Comparison of ENCODE assay signal across 8 cellular contexts in genomic region chrX:15335135-15336022, GRCh38. TPM values are rescaled to one million over a fixed set of nuclear protein-coding genes. Genes with fewer than 3 reads are reported as not detected.
DNase-seq lines count a peak whose midpoint lies in the region; ATAC-seq and TF ChIP-seq lines count a peak whose summit lies in the region.

Gene PIGA, minus strand, starts transcription at chrX:15335523. Its CDS starts 3,593 bp downstream, at chrX:15331930.

- no peaks in the 10 kb centered on the region for H3K27me3 ChIP-seq in DND-41 (ENCODE audit: insufficient read depth, low read length, poor library complexity)
- H3K27me3 ChIP-seq in GM23248 (replicated peaks; ENCODE audit: insufficient read depth): no peaks in the 10 kb centered on the region
- H3K27me3 ChIP-seq in fibroblast of lung (ENCODE audit: control insufficient read depth, insufficient read depth, low read length): peaks cover 4% of the 10 kb centered on the region
- H3K27me3 ChIP-seq in naive thymus-derived CD4-positive, alpha-beta T cell (ENCODE audit: control insufficient read depth in 2 of 2, insufficient read depth in 2 of 2, low read length in 2 of 2): no peaks in the 10 kb centered on the region

- peak within 1 kb of the TSS; percentile 88 for H3K27ac Mint-ChIP-seq in activated T-helper 1 cell treated with anti-CD3 and anti-CD28 coated beads, Interleukin-12 subunit alpha, Interleukin-12 subunit beta, Interleukin-2, Interleukin-4 antibody, amounts not matched to agents 30 ng/mL and 10 ng/mL and 1 ng/mL, durations not matched to agents 14 hours and 24 hours and 36 hours
- H3K27ac Mint-ChIP-seq in naive thymus-derived CD4-positive, alpha-beta T cell: peak within 1 kb of the TSS; percentile 75 to 96 (median 93)
- peak within 1 kb of the TSS; percentile 98 for H3K27ac Mint-ChIP-seq in stimulated activated naive B cell treated with anti-CD40 and anti-IgM and Interleukin-4, amounts not matched to agents 10 μg/mL and 1 μg/mL and 100 μg/mL, for 72 hours

- 0 out of 2 replicates have a peak, but pooled peaks cover 3% of the 10 kb centered on the region for H3F3A ChIP-seq in GM23248 (ENCODE audit: insufficient read depth)

- H3K36me3 Mint-ChIP-seq in activated T-helper 1 cell treated with anti-CD3 and anti-CD28 coated beads, Interleukin-12 subunit alpha, Interleukin-12 subunit beta, Interleukin-2, Interleukin-4 antibody, amounts not matched to agents 30 ng/mL and 10 ng/mL and 1 ng/mL, durations not matched to agents 14 hours and 24 hours and 36 hours (ENCODE audit: low read depth): peaks cover 9% of the 10 kb centered on the region
- H3K36me3 Mint-ChIP-seq in naive thymus-derived CD4-positive, alpha-beta T cell: peaks cover 0 to 4% (median 0%) of the 10 kb centered on the region in 5 donors
- peaks cover 0 to 3% of the 10 kb centered on the region in 2 donors for H3K36me3 Mint-ChIP-seq in stimulated activated naive B cell treated with anti-CD40 and anti-IgM and Interleukin-4, amounts not matched to agents 10 μg/mL and 1 μg/mL and 100 μg/mL, for 72 hours

- TF ChIP-seq CTCF in DND-41 (IDR thresholded peaks at IDR 0.05; ENCODE audit: borderline replicate concordance, extremely low read depth, low read length, poor library complexity, severe bottlenecking): no peak
- TF ChIP-seq CTCF in fibroblast of lung (conservative IDR thresholded peaks at IDR 0.05 in 1 of 2, IDR thresholded peaks at IDR 0.05 in 1 of 2; ENCODE audit: low read depth in 1 of 2, low read length in 2 of 2): no peak

- H3K4me2 ChIP-seq in DND-41 (ENCODE audit: insufficient read depth, low read length) (peak within 1 kb of the TSS; percentile 91), GM23248 (ENCODE audit: unreplicated experiment) (peak within 1 kb of the TSS; percentile 84), fibroblast of lung (ENCODE audit: extremely low read depth, insufficient read depth, low read length) (peak within 1 kb of the TSS; percentile 89)

- DNase-seq in DND-41 (peak; percentile 92), GM23248 (peak; percentile 97), Kasumi-1 (lab: John Stamatoyannopoulos, UW) (peak; percentile 82 to 90), RPMI7951 (ENCODE audit: low read depth) (peak; percentile 97), fibroblast of lung (ENCODE audit: low read depth in 2 of 2) (peak; percentile 96)
- DNase-seq in activated T-helper 1 cell treated with anti-CD3 and anti-CD28 coated beads, Interleukin-12 subunit alpha, Interleukin-12 subunit beta, Interleukin-2, Interleukin-4 antibody, amounts not matched to agents 30 ng/mL and 10 ng/mL and 1 ng/mL, durations not matched to agents 14 hours and 24 hours and 36 hours (ENCODE audit: low spot score): peak; percentile 89
- DNase-seq in naive thymus-derived CD4-positive, alpha-beta T cell: peak; percentile 71 to 95 (median 91)
- peak; percentile 90 for DNase-seq in stimulated activated naive B cell treated with anti-CD40 and anti-IgM and Interleukin-4, amounts not matched to agents 10 μg/mL and 1 μg/mL and 100 μg/mL, for 72 hours

- H3K4me3 Mint-ChIP-seq in activated T-helper 1 cell treated with anti-CD3 and anti-CD28 coated beads, Interleukin-12 subunit alpha, Interleukin-12 subunit beta, Interleukin-2, Interleukin-4 antibody, amounts not matched to agents 30 ng/mL and 10 ng/mL and 1 ng/mL, durations not matched to agents 14 hours and 24 hours and 36 hours: peak within 1 kb of the TSS; percentile 91
- peak within 1 kb of the TSS; percentile 87 to 93 (median 90) for H3K4me3 Mint-ChIP-seq in naive thymus-derived CD4-positive, alpha-beta T cell
- peak within 1 kb of the TSS; percentile 95 to 97 for H3K4me3 Mint-ChIP-seq in stimulated activated naive B cell treated with anti-CD40 and anti-IgM and Interleukin-4, amounts not matched to agents 10 μg/mL and 1 μg/mL and 100 μg/mL, for 72 hours

- H3K4me1 Mint-ChIP-seq in activated T-helper 1 cell treated with anti-CD3 and anti-CD28 coated beads, Interleukin-12 subunit alpha, Interleukin-12 subunit beta, Interleukin-2, Interleukin-4 antibody, amounts not matched to agents 30 ng/mL and 10 ng/mL and 1 ng/mL, durations not matched to agents 14 hours and 24 hours and 36 hours (ENCODE audit: low read depth): peaks cover 14% of the 10 kb centered on the region
- H3K4me1 Mint-ChIP-seq in naive thymus-derived CD4-positive, alpha-beta T cell: peaks cover 0 to 20% (median 18%) of the 10 kb centered on the region in 7 donors
- H3K4me1 Mint-ChIP-seq in stimulated activated naive B cell treated with anti-CD40 and anti-IgM and Interleukin-4, amounts not matched to agents 10 μg/mL and 1 μg/mL and 100 μg/mL, for 72 hours: peaks cover 3 to 10% of the 10 kb centered on the region in 2 donors

- H3K9ac ChIP-seq in DND-41 (ENCODE audit: low read depth, low read length) (peak within 1 kb of the TSS; percentile 73), GM23248 (peak within 1 kb of the TSS; percentile 94), fibroblast of lung (ENCODE audit: insufficient read depth, low read length) (peak within 1 kb of the TSS; percentile 92)

- peaks cover 19% of the 10 kb centered on the region for H3K4me1 ChIP-seq in DND-41 (ENCODE audit: insufficient read depth, low read length)
- H3K4me1 ChIP-seq in GM23248 (ENCODE audit: insufficient read depth): no peaks in the 10 kb centered on the region
- no peaks in the 10 kb centered on the region for H3K4me1 ChIP-seq in fibroblast of lung (ENCODE audit: control insufficient read depth, extremely low read depth, insufficient read depth, low read length)
- peaks cover 0 to 6% of the 10 kb centered on the region in 2 donors for H3K4me1 ChIP-seq in naive thymus-derived CD4-positive, alpha-beta T cell (ENCODE audit: control insufficient read depth in 2 of 2, insufficient read depth in 2 of 2, low read length in 2 of 2)

- H3K4me3 ChIP-seq in DND-41 (ENCODE audit: low read depth in 1 of 2, low read length in 2 of 2): peak within 1 kb of the TSS; percentile 36 to 68
- H3K4me3 ChIP-seq in GM23248: peak within 1 kb of the TSS; percentile 90
- H3K4me3 ChIP-seq in fibroblast of lung (replicated peaks in 1 of 4; ENCODE audit: control extremely low read depth in 1 of 4, insufficient read depth in 1 of 4, low read depth in 3 of 4, low read length in 4 of 4): peak within 1 kb of the TSS; percentile 71 to 81 (median 78)
- peak within 1 kb of the TSS; percentile 92 for H3K4me3 ChIP-seq in naive thymus-derived CD4-positive, alpha-beta T cell (ENCODE audit: low read length)

- H4K20me1 ChIP-seq in DND-41 (ENCODE audit: insufficient read depth, low read length) (no peaks in the 10 kb centered on the region; the same call in 1 of the 2 replicates), GM23248 (ENCODE audit: insufficient read depth) (no peaks in the 10 kb centered on the region), fibroblast of lung (ENCODE audit: control insufficient read depth, extremely low read depth, insufficient read depth, low read length) (no peaks in the 10 kb centered on the region)

- H3K9me3 Mint-ChIP-seq in activated T-helper 1 cell treated with anti-CD3 and anti-CD28 coated beads, Interleukin-12 subunit alpha, Interleukin-12 subunit beta, Interleukin-2, Interleukin-4 antibody, amounts not matched to agents 30 ng/mL and 10 ng/mL and 1 ng/mL, durations not matched to agents 14 hours and 24 hours and 36 hours: no peaks in the 10 kb centered on the region
- H3K9me3 Mint-ChIP-seq in naive thymus-derived CD4-positive, alpha-beta T cell: peaks cover 0 to 3% (median 0%) of the 10 kb centered on the region in 11 donors
- no peaks in the 10 kb centered on the region for H3K9me3 Mint-ChIP-seq in stimulated activated naive B cell treated with anti-CD40 and anti-IgM and Interleukin-4, amounts not matched to agents 10 μg/mL and 1 μg/mL and 100 μg/mL, for 72 hours

- H3K9me2 ChIP-seq in GM23248 (ENCODE audit: insufficient read depth): no peaks in the 10 kb centered on the region

- in situ Hi-C loops in GM23248 (cut with MboI): no loop called here

- peak within 1 kb of the TSS; percentile 77 for H2AFZ ChIP-seq in DND-41 (ENCODE audit: low read depth, low read length)
- H2AFZ ChIP-seq in GM23248: peak within 1 kb of the TSS; percentile 93
- H2AFZ ChIP-seq in fibroblast of lung (ENCODE audit: low read length): peak within 1 kb of the TSS; percentile 62

- POLR2A ChIA-PET in naive thymus-derived CD4-positive, alpha-beta T cell (lab: Charles Lee): interaction anchor here (1.0 kb wide), 1 partner anchor 462 kb away, joined by 5 read pairs; the partner anchor contains the start of genes FANCB and MOSPD2

- no peaks in the 10 kb centered on the region for H3K9me3 ChIP-seq in DND-41 (ENCODE audit: insufficient read depth, low read length, severe bottlenecking)
- no peaks in the 10 kb centered on the region for H3K9me3 ChIP-seq in GM23248 (ENCODE audit: low read depth)
- no peaks in the 10 kb centered on the region for H3K9me3 ChIP-seq in fibroblast of lung (ENCODE audit: control insufficient read depth, insufficient read depth, low read depth, low read length)
- H3K9me3 ChIP-seq in naive thymus-derived CD4-positive, alpha-beta T cell (ENCODE audit: control insufficient read depth in 2 of 3, low read length in 3 of 3): no peaks in the 10 kb centered on the region

- no peaks in the 10 kb centered on the region for H3K27me3 Mint-ChIP-seq in activated T-helper 1 cell treated with anti-CD3 and anti-CD28 coated beads, Interleukin-12 subunit alpha, Interleukin-12 subunit beta, Interleukin-2, Interleukin-4 antibody, amounts not matched to agents 30 ng/mL and 10 ng/mL and 1 ng/mL, durations not matched to agents 14 hours and 24 hours and 36 hours (ENCODE audit: insufficient read depth)
- peaks cover 0 to 15% (median 9%) of the 10 kb centered on the region in 5 donors for H3K27me3 Mint-ChIP-seq in naive thymus-derived CD4-positive, alpha-beta T cell
- peaks cover 0 to 15% of the 10 kb centered on the region in 2 donors for H3K27me3 Mint-ChIP-seq in stimulated activated naive B cell treated with anti-CD40 and anti-IgM and Interleukin-4, amounts not matched to agents 10 μg/mL and 1 μg/mL and 100 μg/mL, for 72 hours

- H3K36me3 ChIP-seq in DND-41 (ENCODE audit: insufficient read depth, low read length) (peaks cover 19% of the 10 kb centered on the region), GM23248 (ENCODE audit: low read depth) (no peaks in the 10 kb centered on the region), fibroblast of lung (ENCODE audit: control insufficient read depth, insufficient read depth, low read length) (no peaks in the 10 kb centered on the region)
- H3K36me3 ChIP-seq in naive thymus-derived CD4-positive, alpha-beta T cell (ENCODE audit: control insufficient read depth in 2 of 3, insufficient read depth in 3 of 3, low read length in 3 of 3): no peaks in the 10 kb centered on the region

- CTCF ChIA-PET in naive thymus-derived CD4-positive, alpha-beta T cell (lab: Charles Lee): no interaction called here

- intact Hi-C loops in activated T-helper 1 cell treated with anti-CD3 and anti-CD28 coated beads, Interleukin-12 subunit alpha, Interleukin-12 subunit beta, Interleukin-2, Interleukin-4 antibody, amounts not matched to agents 30 ng/mL and 10 ng/mL and 1 ng/mL, durations not matched to agents 14 hours and 24 hours and 36 hours (cut with micrococcal nuclease): loop anchor here (1.0 to 10.0 kb wide), 10 partner anchors 157 to 1681 kb away; partner anchors contain the start of genes AP1S2, CA5B, FANCB and GEMIN8
- intact Hi-C loops in naive thymus-derived CD4-positive, alpha-beta T cell (cut with micrococcal nuclease): loop anchor here (1.0 to 10.0 kb wide), 20 partner anchors 131 to 1682 kb away; partner anchors contain the start of genes AP1S2 (in 2 of the 2), CA5B (in 2 of the 2), FANCB (in 2 of the 2) and MOSPD2 (in 2 of the 2)

- peaks cover 28% of the 10 kb centered on the region for H3K79me2 ChIP-seq in DND-41 (ENCODE audit: insufficient read depth, low read length)
- H3K79me2 ChIP-seq in GM23248 (ENCODE audit: insufficient read depth): peaks cover 23% of the 10 kb centered on the region
- H3K79me2 ChIP-seq in fibroblast of lung (ENCODE audit: control insufficient read depth, insufficient read depth, low read length): peaks cover 4% of the 10 kb centered on the region

- peak; percentile 93 for ATAC-seq in DND-41 (ENCODE audit: insufficient read depth, low read depth)
- peak; percentile 92 for ATAC-seq in naive thymus-derived CD4-positive, alpha-beta T cell
- ATAC-seq in stimulated activated naive B cell treated with anti-CD40 and anti-IgM and Interleukin-4, amounts not matched to agents 10 μg/mL and 1 μg/mL and 100 μg/mL, for 72 hours (replicated peaks): peak; percentile 97 to 98

- H3K27ac ChIP-seq in DND-41 (ENCODE audit: low read length) (peak within 1 kb of the TSS; percentile 83), GM23248 (peak within 1 kb of the TSS; percentile 92), fibroblast of lung (ENCODE audit: insufficient read depth, low read length) (peak within 1 kb of the TSS; percentile 95)
- H3K27ac ChIP-seq in naive thymus-derived CD4-positive, alpha-beta T cell (ENCODE audit: low read depth, low read length): peak within 1 kb of the TSS; percentile 84

- 1 to 2% methylated on average over 43 to 44 of the region's 72 CpGs for WGBS in GM23248 (ENCODE audit: low coverage in 1 of 2, low lambda C conversion rate in 2 of 2, missing lambda C conversion rate in 2 of 2), 2 experiments

RNA-seq across cellular contexts. Expression of gene PIGA, which starts in this region (rescaled TPM):
- total RNA-seq in GM23248 (2014; rRNA removed; shearing (Covaris generic)): 8.9 and 19.0 TPM in 2 replicates
- polyA plus RNA-seq in GM23248 (2016; fragmentation: Nextera tagmentation; extraction: Ambion mirVana): 4.6 and 4.7 TPM in 2 replicates
- 20.7 and 23.1 TPM in 2 replicates for total RNA-seq in RPMI7951 (2014; rRNA removed; shearing (Covaris generic))
- 23.9 and 25.4 TPM in 2 replicates for total RNA-seq in activated T-helper 1 cell treated with anti-CD3 and anti-CD28 coated beads, Interleukin-12 subunit alpha, Interleukin-12 subunit beta, Interleukin-2, Interleukin-4 antibody, amounts not matched to agents 30 ng/mL and 10 ng/mL and 1 ng/mL, durations not matched to agents 14 hours and 24 hours and 36 hours
- 4.8 and 4.9 TPM in 2 replicates for total RNA-seq in fibroblast of lung
- polyA plus RNA-seq in fibroblast of lung: 5.0 and 6.9 TPM in 2 replicates
- polyA plus RNA-seq in fibroblast of lung (2012): 3.0 and 3.1 TPM in 2 replicates
- polyA minus RNA-seq in fibroblast of lung (ENCODE audit: low replicate concordance): 3.2 and 3.7 TPM in 2 replicates
- 100 to 1,000 TPM in 1 of 5 experiments, 10 to 100 TPM in 4; 23.8 to 102 (median 27.8) TPM for total RNA-seq in naive thymus-derived CD4-positive, alpha-beta T cell
- polyA plus RNA-seq in naive thymus-derived CD4-positive, alpha-beta T cell: 1 to 10 TPM; 4.0 to 6.3 TPM

Comparison
In these comparisons a context has a peak if more than half of its experiments do, and no peak if none do; other contexts are left out.
1. Peak in every context shown above with its lines: DNase-seq, ATAC-seq, H3K4me3 ChIP-seq and H3K27ac ChIP-seq.